ENCODE assay signal across 1 cellular context in the genomic region with DNA sequence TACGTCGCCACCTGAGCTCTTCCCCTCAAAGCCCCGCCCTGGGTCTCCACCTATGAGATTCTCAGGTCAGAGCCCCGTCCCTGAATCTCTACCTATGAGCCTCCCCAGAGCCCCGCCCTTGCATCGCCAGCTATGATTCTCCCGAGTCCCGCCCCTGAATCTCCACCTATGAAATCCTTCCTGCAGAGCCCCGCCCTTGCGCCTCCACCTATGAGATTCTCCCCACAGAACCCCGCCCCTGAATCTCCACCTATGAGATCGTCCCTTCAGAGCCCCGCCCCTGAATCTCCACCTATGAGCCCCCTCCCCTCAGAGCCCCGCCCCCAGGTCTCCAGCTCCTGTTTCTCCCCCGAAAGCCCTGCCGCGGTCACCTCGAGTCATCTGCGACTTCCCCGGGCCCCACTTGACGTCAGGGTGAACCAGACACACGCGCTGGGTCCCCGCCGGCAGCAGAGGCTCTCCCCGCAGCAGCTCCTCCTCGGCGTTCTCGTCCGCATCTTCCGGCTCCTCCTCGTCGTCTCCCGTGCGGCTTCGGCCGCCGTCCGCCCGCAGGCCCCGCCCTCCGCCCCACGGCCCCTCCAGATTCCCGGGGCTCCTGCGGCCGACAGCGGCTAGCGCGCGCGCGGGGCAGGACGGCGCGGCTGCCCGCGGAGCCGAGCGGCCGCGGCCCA.
A peak's percentile ranks its signal among the peaks of the same experiment; 100 is the strongest.
TF ChIP-seq lines count a peak whose summit lies in the region.

No MANE protein-coding gene starts in this region.

TF ChIP-seq in HepG2, 621 proteins besides CTCF, POLR2A, EP300 and RAD21 (continued from another document and continues in another):
- TF ChIP-seq TSC22D2 (CRISPR knock-in tag; IDR thresholded peaks at IDR 0.05; ENCODE audit: borderline replicate concordance) (0 out of 2 replicates have a peak, but pooled peaks have one; percentile 8), NFYC (CRISPR knock-in tag; IDR thresholded peaks at IDR 0.05) (peak; percentile 84), DMAP1 (CRISPR knock-in tag; IDR thresholded peaks at IDR 0.05) (peak; percentile 54; the same call in 1 of the 2 replicates), TARDBP (CRISPR knock-in tag; IDR thresholded peaks at IDR 0.05) (peak; percentile 45; the same call in 1 of the 2 replicates), ZNF24 (IDR thresholded peaks at IDR 0.05) (no peak), SMYD3 (CRISPR knock-in tag; IDR thresholded peaks at IDR 0.05) (peak; percentile 87; the same call in 1 of the 2 replicates), ZNF264 (CRISPR knock-in tag; IDR thresholded peaks at IDR 0.05) (0 out of 2 replicates have a peak, but pooled peaks have one; percentile 8), CCAR2 (optimal IDR thresholded peaks at IDR 0.05; ENCODE audit: low read depth, low read length) (peak; percentile 69), SIX4 (CRISPR knock-in tag; IDR thresholded peaks at IDR 0.05) (no peak), SP2 (CRISPR knock-in tag; IDR thresholded peaks at IDR 0.05) (peak; percentile 82), KAT7 (CRISPR knock-in tag; IDR thresholded peaks at IDR 0.05; ENCODE audit: borderline replicate concordance) (0 out of 2 replicates have a peak, but pooled peaks have one; percentile 14), TAF1 (CRISPR knock-in tag; IDR thresholded peaks at IDR 0.05) (peak; percentile 32; the same call in 1 of the 2 replicates), PHF8 (CRISPR knock-in tag; IDR thresholded peaks at IDR 0.05) (peak; percentile 49; the same call in 1 of the 2 replicates), RBM39 (IDR thresholded peaks at IDR 0.05; ENCODE audit: low read depth, low read length, poor library complexity, severe bottlenecking) (peak; percentile 96), ZNF703 (CRISPR knock-in tag; IDR thresholded peaks at IDR 0.05; ENCODE audit: borderline replicate concordance) (no peak), POLR2AphosphoS2 (IDR thresholded peaks at IDR 0.05; ENCODE audit: low read depth, low read length) (0 out of 2 replicates have a peak, but pooled peaks have one; percentile 12), SIN3A (IDR thresholded peaks at IDR 0.05; ENCODE audit: borderline replicate concordance, low read depth, low read length) (peak; percentile 14; the same call in 1 of the 2 replicates), SOX13 (IDR thresholded peaks at IDR 0.05) (no peak), SOX13 (CRISPR knock-in tag; conservative IDR thresholded peaks at IDR 0.05 in 1 of 2, IDR thresholded peaks at IDR 0.05 in 1 of 2) (0 out of 4 replicates have a peak, but pooled peaks of 1 of the 2 experiments have one; percentile 37), ZNF350 (CRISPR knock-in tag; IDR thresholded peaks at IDR 0.05; ENCODE audit: borderline replicate concordance, low read depth) (0 out of 2 replicates have a peak, but pooled peaks have one; percentile 3), CHD2 (IDR thresholded peaks at IDR 0.05; ENCODE audit: low read depth, low read length) (peak; percentile 27; the same call in 1 of the 2 replicates), ZNF768 (CRISPR knock-in tag; IDR thresholded peaks at IDR 0.05) (0 out of 2 replicates have a peak, but pooled peaks have one; percentile 13), REPIN1 (CRISPR knock-in tag; IDR thresholded peaks at IDR 0.05; ENCODE audit: borderline replicate concordance, low read depth) (no peak), HNRNPH1 (optimal IDR thresholded peaks at IDR 0.05; ENCODE audit: low read depth, low read length) (peak; percentile 45), ZNF547 (CRISPR knock-in tag; IDR thresholded peaks at IDR 0.05) (0 out of 2 replicates have a peak, but pooled peaks have one; percentile 4), CCDC6 (CRISPR knock-in tag; IDR thresholded peaks at IDR 0.05) (no peak), RBFOX2 (IDR thresholded peaks at IDR 0.05; ENCODE audit: low read depth, low read length) (peak; percentile 63; the same call in 1 of the 2 replicates), ATF7-NPFF (CRISPR knock-in tag; IDR thresholded peaks at IDR 0.05; ENCODE audit: low read depth) (peak; percentile 18; the same call in 1 of the 2 replicates), ZNF430 (CRISPR knock-in tag; IDR thresholded peaks at IDR 0.05) (peak; percentile 62; the same call in 1 of the 2 replicates), IRX3 (CRISPR knock-in tag; IDR thresholded peaks at IDR 0.05; ENCODE audit: borderline replicate concordance, low read depth) (0 out of 2 replicates have a peak, but pooled peaks have one; percentile 32), KDM5A (IDR thresholded peaks at IDR 0.05; ENCODE audit: borderline replicate concordance, low read length) (0 out of 2 replicates have a peak, but pooled peaks have one; percentile 4), SP1 (IDR thresholded peaks at IDR 0.05) (0 out of 2 replicates have a peak, but pooled peaks have one; percentile 15), SP1 (CRISPR knock-in tag; IDR thresholded peaks at IDR 0.05) (no peak), JUND (CRISPR knock-in tag; IDR thresholded peaks at IDR 0.05) (no peak), SAP130 (CRISPR knock-in tag; IDR thresholded peaks at IDR 0.05; ENCODE audit: low read depth) (0 out of 2 replicates have a peak, but pooled peaks have one; percentile 7), KAT8 (CRISPR knock-in tag; IDR thresholded peaks at IDR 0.05) (0 out of 2 replicates have a peak, but pooled peaks have one; percentile 8), AGO2 (optimal IDR thresholded peaks at IDR 0.05; ENCODE audit: low read depth, low read length) (peak; percentile 95), HNRNPK (IDR thresholded peaks at IDR 0.05; ENCODE audit: low read depth, low read length, poor library complexity, severe bottlenecking) (peak; percentile 13), ZNF331 (CRISPR knock-in tag; IDR thresholded peaks at IDR 0.05) (no peak), ZBTB3 (CRISPR knock-in tag; IDR thresholded peaks at IDR 0.05; ENCODE audit: borderline replicate concordance, low read depth) (0 out of 2 replicates have a peak, but pooled peaks have one; percentile 8), ZMYM4 (CRISPR knock-in tag; IDR thresholded peaks at IDR 0.05) (no peak), ZFX (CRISPR knock-in tag; IDR thresholded peaks at IDR 0.05; ENCODE audit: low read depth) (0 out of 2 replicates have a peak, but pooled peaks have one; percentile 7), AGO1 (IDR thresholded peaks at IDR 0.05; ENCODE audit: low read depth, low read length, poor library complexity, severe bottlenecking) (peak; percentile 100), TOPORS (CRISPR knock-in tag; IDR thresholded peaks at IDR 0.05) (0 out of 2 replicates have a peak, but pooled peaks have one; percentile 13)
- TF ChIP-seq, protein P1, sequence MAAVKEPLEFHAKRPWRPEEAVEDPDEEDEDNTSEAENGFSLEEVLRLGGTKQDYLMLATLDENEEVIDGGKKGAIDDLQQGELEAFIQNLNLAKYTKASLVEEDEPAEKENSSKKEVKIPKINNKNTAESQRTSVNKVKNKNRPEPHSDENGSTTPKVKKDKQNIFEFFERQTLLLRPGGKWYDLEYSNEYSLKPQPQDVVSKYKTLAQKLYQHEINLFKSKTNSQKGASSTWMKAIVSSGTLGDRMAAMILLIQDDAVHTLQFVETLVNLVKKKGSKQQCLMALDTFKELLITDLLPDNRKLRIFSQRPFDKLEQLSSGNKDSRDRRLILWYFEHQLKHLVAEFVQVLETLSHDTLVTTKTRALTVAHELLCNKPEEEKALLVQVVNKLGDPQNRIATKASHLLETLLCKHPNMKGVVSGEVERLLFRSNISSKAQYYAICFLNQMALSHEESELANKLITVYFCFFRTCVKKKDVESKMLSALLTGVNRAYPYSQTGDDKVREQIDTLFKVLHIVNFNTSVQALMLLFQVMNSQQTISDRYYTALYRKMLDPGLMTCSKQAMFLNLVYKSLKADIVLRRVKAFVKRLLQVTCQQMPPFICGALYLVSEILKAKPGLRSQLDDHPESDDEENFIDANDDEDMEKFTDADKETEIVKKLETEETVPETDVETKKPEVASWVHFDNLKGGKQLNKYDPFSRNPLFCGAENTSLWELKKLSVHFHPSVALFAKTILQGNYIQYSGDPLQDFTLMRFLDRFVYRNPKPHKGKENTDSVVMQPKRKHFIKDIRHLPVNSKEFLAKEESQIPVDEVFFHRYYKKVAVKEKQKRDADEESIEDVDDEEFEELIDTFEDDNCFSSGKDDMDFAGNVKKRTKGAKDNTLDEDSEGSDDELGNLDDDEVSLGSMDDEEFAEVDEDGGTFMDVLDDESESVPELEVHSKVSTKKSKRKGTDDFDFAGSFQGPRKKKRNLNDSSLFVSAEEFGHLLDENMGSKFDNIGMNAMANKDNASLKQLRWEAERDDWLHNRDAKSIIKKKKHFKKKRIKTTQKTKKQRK (IDR thresholded peaks at IDR 0.05; ENCODE audit: low read length) = 0 out of 2 replicates have a peak, but pooled peaks have one; percentile 45
- TF ChIP-seq, protein P2, sequence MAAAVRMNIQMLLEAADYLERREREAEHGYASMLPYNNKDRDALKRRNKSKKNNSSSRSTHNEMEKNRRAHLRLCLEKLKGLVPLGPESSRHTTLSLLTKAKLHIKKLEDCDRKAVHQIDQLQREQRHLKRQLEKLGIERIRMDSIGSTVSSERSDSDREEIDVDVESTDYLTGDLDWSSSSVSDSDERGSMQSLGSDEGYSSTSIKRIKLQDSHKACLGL (CRISPR knock-in tag; IDR thresholded peaks at IDR 0.05) = peak; percentile 39; the same call in 1 of the 2 replicates
- TF ChIP-seq, protein P3, sequence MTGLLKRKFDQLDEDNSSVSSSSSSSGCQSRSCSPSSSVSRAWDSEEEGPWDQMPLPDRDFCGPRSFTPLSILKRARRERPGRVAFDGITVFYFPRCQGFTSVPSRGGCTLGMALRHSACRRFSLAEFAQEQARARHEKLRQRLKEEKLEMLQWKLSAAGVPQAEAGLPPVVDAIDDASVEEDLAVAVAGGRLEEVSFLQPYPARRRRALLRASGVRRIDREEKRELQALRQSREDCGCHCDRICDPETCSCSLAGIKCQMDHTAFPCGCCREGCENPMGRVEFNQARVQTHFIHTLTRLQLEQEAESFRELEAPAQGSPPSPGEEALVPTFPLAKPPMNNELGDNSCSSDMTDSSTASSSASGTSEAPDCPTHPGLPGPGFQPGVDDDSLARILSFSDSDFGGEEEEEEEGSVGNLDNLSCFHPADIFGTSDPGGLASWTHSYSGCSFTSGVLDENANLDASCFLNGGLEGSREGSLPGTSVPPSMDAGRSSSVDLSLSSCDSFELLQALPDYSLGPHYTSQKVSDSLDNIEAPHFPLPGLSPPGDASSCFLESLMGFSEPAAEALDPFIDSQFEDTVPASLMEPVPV (CRISPR knock-in tag; IDR thresholded peaks at IDR 0.05) = peak; percentile 47; the same call in 1 of the 2 replicates
- TF ChIP-seq, protein P4, sequence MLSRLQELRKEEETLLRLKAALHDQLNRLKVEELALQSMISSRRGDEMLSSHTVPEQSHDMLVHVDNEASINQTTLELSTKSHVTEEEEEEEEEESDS (CRISPR knock-in tag; IDR thresholded peaks at IDR 0.05; ENCODE audit: borderline replicate concordance) = 0 out of 2 replicates have a peak, but pooled peaks have one; percentile 85
- TF ChIP-seq, protein P5, sequence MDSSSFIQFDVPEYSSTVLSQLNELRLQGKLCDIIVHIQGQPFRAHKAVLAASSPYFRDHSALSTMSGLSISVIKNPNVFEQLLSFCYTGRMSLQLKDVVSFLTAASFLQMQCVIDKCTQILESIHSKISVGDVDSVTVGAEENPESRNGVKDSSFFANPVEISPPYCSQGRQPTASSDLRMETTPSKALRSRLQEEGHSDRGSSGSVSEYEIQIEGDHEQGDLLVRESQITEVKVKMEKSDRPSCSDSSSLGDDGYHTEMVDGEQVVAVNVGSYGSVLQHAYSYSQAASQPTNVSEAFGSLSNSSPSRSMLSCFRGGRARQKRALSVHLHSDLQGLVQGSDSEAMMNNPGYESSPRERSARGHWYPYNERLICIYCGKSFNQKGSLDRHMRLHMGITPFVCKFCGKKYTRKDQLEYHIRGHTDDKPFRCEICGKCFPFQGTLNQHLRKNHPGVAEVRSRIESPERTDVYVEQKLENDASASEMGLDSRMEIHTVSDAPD (CRISPR knock-in tag; IDR thresholded peaks at IDR 0.05) = 0 out of 2 replicates have a peak, but pooled peaks have one; percentile 52
- TF ChIP-seq, protein P6, sequence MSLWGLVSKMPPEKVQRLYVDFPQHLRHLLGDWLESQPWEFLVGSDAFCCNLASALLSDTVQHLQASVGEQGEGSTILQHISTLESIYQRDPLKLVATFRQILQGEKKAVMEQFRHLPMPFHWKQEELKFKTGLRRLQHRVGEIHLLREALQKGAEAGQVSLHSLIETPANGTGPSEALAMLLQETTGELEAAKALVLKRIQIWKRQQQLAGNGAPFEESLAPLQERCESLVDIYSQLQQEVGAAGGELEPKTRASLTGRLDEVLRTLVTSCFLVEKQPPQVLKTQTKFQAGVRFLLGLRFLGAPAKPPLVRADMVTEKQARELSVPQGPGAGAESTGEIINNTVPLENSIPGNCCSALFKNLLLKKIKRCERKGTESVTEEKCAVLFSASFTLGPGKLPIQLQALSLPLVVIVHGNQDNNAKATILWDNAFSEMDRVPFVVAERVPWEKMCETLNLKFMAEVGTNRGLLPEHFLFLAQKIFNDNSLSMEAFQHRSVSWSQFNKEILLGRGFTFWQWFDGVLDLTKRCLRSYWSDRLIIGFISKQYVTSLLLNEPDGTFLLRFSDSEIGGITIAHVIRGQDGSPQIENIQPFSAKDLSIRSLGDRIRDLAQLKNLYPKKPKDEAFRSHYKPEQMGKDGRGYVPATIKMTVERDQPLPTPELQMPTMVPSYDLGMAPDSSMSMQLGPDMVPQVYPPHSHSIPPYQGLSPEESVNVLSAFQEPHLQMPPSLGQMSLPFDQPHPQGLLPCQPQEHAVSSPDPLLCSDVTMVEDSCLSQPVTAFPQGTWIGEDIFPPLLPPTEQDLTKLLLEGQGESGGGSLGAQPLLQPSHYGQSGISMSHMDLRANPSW (CRISPR knock-in tag; IDR thresholded peaks at IDR 0.05; ENCODE audit: borderline replicate concordance) = no peak
- TF ChIP-seq, protein P7, sequence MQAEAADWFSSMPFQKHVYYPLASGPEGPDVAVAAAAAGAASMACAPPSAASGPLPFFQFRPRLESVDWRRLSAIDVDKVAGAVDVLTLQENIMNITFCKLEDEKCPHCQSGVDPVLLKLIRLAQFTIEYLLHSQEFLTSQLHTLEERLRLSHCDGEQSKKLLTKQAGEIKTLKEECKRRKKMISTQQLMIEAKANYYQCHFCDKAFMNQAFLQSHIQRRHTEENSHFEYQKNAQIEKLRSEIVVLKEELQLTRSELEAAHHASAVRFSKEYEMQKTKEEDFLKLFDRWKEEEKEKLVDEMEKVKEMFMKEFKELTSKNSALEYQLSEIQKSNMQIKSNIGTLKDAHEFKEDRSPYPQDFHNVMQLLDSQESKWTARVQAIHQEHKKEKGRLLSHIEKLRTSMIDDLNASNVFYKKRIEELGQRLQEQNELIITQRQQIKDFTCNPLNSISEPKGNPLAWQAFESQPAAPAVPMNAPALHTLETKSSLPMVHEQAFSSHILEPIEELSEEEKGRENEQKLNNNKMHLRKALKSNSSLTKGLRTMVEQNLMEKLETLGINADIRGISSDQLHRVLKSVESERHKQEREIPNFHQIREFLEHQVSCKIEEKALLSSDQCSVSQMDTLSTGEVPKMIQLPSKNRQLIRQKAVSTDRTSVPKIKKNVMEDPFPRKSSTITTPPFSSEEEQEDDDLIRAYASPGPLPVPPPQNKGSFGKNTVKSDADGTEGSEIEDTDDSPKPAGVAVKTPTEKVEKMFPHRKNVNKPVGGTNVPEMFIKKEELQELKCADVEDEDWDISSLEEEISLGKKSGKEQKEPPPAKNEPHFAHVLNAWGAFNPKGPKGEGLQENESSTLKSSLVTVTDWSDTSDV (CRISPR knock-in tag; IDR thresholded peaks at IDR 0.05) = 0 out of 2 replicates have a peak, but pooled peaks have one; percentile 16
